Comparison of ENCODE assay signal across 20 cellular contexts in the genomic region with DNA sequence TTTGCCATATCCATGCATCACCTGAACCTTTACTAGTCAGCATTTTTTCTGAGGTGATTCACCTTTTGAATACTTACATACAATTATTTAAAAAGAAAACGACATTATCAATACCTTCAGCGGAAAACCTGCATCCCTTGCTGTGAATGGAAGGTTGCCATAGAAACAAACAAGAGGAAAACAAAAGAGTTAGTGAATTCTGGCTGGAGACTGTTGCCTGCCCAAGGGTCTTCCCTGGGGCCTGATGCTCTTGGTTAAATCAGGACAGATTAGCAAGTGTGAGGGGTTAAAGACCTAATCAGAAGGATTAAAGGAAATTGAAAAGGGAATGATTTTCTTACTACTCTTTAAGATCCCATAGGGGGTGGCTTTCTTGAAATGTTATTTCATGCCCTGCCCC.
DNase-seq lines count a peak whose midpoint lies in the region; ATAC-seq, FAIRE-seq and TF ChIP-seq lines count a peak whose summit lies in the region.
"Had no signal": no experiment of that assay in that cellular context is flagged by ENCODE, and none has a peak within 500 bp of the region (broad histone marks: within the 10 kb centered on the region; RNA-seq: fewer than 3 reads in every experiment).

No MANE protein-coding gene starts in this region.

- no peak overlapping the region for H3K23ac ChIP-seq in neuronal stem cell (ENCODE audit: low read depth, low read length, poor library complexity)

- H2BK5ac ChIP-seq in neuronal stem cell (ENCODE audit: low read length) = no peak overlapping the region

- H2BK120ac ChIP-seq in neuronal stem cell (ENCODE audit: low read depth, low read length) = no peak overlapping the region

- no peak for TF ChIP-seq CTCF in HepG2 (CRISPR knock-in tag; IDR thresholded peaks at IDR 0.05)
- no peak for TF ChIP-seq CTCF in right lobe of liver (IDR thresholded peaks at IDR 0.05)
- TF ChIP-seq CTCF in WTC11 (IDR thresholded peaks at IDR 0.05) = no peak

- no peak for FAIRE-seq in HepG2 (lab: Jason Lieb, UNC)

- POLR2A ChIA-PET in HepG2 (lab: Yijun Ruan, JAX) = no interaction called here
- POLR2A ChIA-PET in WTC11 (lab: Charles Lee) = no interaction called here

- no peak overlapping the region for H3K18ac ChIP-seq in neuronal stem cell (ENCODE audit: low read length)

- no peak for DNase-seq in HepG2 (ENCODE audit: low spot score)
- no peak for DNase-seq in right lobe of liver
- no peak for DNase-seq in WTC11 (ENCODE audit: low spot score)
- peak; percentile 64 for DNase-seq in neuronal stem cell (ENCODE audit: low spot score)
- no peak for DNase-seq in stimulated activated CD4-positive, alpha-beta T cell treated with anti-CD3 and anti-CD28 coated beads, Interleukin-1b, Interleukin-23, amount 100 ng/mL, for 48 hours
- DNase-seq in sciatic nerve (ENCODE audit: low spot score) = no peak
- DNase-seq: BE2C; EL; Karpas-422; MV-4-11; NCI-H187 treated with DMSO at 0.1 percent for 48 hours; NCI-H446; NCI-H526 treated with DMSO at 0.1 percent for 48 hours; NK-92 treated with Interleukin-12 subunit alpha and Interleukin-12 subunit beta, amount 100 ng/mL, for 24 hours; Peyer's patch; T-helper 1 cell had no signal

- no peaks in the 10 kb centered on the region for H4K20me1 ChIP-seq in HepG2 (ENCODE audit: insufficient read depth, low read length)

- H3K27ac Mint-ChIP-seq in WTC11 = no peak overlapping the region

- H3K27ac ChIP-seq in HepG2 (ENCODE audit: extremely low read length, insufficient read depth, low read length) (no peak overlapping the region), right lobe of liver (no peak overlapping the region), iPS-18a (ENCODE audit: low read length) (no peak overlapping the region), neuronal stem cell (replicated peaks; ENCODE audit: low read length) (peak overlapping the region; percentile 69)
- H3K27ac ChIP-seq: Peyer's patch had no signal

- no peak overlapping the region for H3K14ac ChIP-seq in neuronal stem cell (ENCODE audit: low read length)

- H3K79me1 ChIP-seq in neuronal stem cell (ENCODE audit: low read depth, low read length) = no peaks in the 10 kb centered on the region

- peaks cover 46% of the 10 kb centered on the region for H3K27me3 Mint-ChIP-seq in WTC11 (ENCODE audit: low read depth)

- H3K9ac ChIP-seq in HepG2 (ENCODE audit: insufficient read depth, low read depth, low read length) (no peak overlapping the region), iPS-18a (ENCODE audit: low read length) (peak overlapping the region; percentile 43), neuronal stem cell (ENCODE audit: low read depth, low read length, poor library complexity) (no peak overlapping the region)

- no peaks in the 10 kb centered on the region for H3K4me1 ChIP-seq in HepG2 (ENCODE audit: insufficient read depth, low read length)
- H3K4me1 ChIP-seq in right lobe of liver = no peaks in the 10 kb centered on the region
- H3K4me1 ChIP-seq in iPS-18a (ENCODE audit: control insufficient read depth, low read depth, low read length) = peaks cover 11% of the 10 kb centered on the region
- peaks cover 0 to 17% of the 10 kb centered on the region in 2 donors for H3K4me1 ChIP-seq in neuronal stem cell (ENCODE audit: control insufficient read depth in 2 of 2, insufficient read depth in 1 of 2, low read depth in 1 of 2, low read length in 2 of 2)
- H3K4me1 ChIP-seq: BE2C, HAP-1, Peyer's patch had no signal

- WGBS in HepG2 (ENCODE audit: low lambda C conversion rate) = 6% methylated on average over 2 of the region's 2 CpGs
- WGBS in right lobe of liver (ENCODE audit: insufficient coverage, low coverage, low lambda C conversion rate, missing lambda C conversion rate) = 31% methylated on average over 2 of the region's 2 CpGs
- WGBS in neuronal stem cell (ENCODE audit: extremely low coverage in 2 of 2, insufficient read length in 2 of 2, insufficient replicate concordance in 1 of 2), 2 donors = no CpG with 5 or more reads among the region's 2 CpGs

- no peaks in the 10 kb centered on the region for H3K36me3 Mint-ChIP-seq in WTC11

- H3K4me3 Mint-ChIP-seq in WTC11 = no peak overlapping the region
- H3K4me3 Mint-ChIP-seq: IgD-negative memory B cell had no signal

- no peak overlapping the region for H3K4ac ChIP-seq in neuronal stem cell (ENCODE audit: low read length)

- no peaks in the 10 kb centered on the region for H3K9me3 Mint-ChIP-seq in WTC11
- H3K9me3 Mint-ChIP-seq: IgD-negative memory B cell had no signal

- no peak overlapping the region for H4K91ac ChIP-seq in neuronal stem cell (ENCODE audit: low read depth, low read length, poor library complexity)

- H2AFZ ChIP-seq in HepG2 (ENCODE audit: low read length) (no peak overlapping the region), neuronal stem cell (ENCODE audit: low read length) (no peak overlapping the region)

- no peaks in the 10 kb centered on the region; a peak in 2 of 5 replicates for H3K27me3 ChIP-seq in HepG2 (ENCODE audit: control insufficient read depth in 1 of 2, insufficient read depth in 2 of 2, low read length in 2 of 2)
- no peaks in the 10 kb centered on the region for H3K27me3 ChIP-seq in right lobe of liver
- peaks cover 49% of the 10 kb centered on the region for H3K27me3 ChIP-seq in iPS-18a (ENCODE audit: control insufficient read depth, insufficient read depth, low read length)
- peaks cover 0 to 11% (median 0%) of the 10 kb centered on the region in 3 experiments for H3K27me3 ChIP-seq in neuronal stem cell (ENCODE audit: control insufficient read depth in 3 of 3, insufficient read depth in 3 of 3, low read depth in 1 of 3, low read length in 3 of 3)
- H3K27me3 ChIP-seq: BE2C, Peyer's patch had no signal

- no peak for TF ChIP-seq RAD21 in HepG2 (CRISPR knock-in tag; IDR thresholded peaks at IDR 0.05)

- no peak overlapping the region for H2AK5ac ChIP-seq in neuronal stem cell (ENCODE audit: low read depth, low read length)

- ATAC-seq in HepG2 = no peak
- ATAC-seq in right lobe of liver = no peak
- peak; percentile 74 for ATAC-seq in WTC11
- ATAC-seq in GM18517 (IDR thresholded peaks at IDR 0.05; ENCODE audit: unreplicated experiment) = no peak
- no peak for ATAC-seq in sciatic nerve

- no peaks in the 10 kb centered on the region for H3K79me2 ChIP-seq in HepG2 (ENCODE audit: insufficient read depth, low read length)

- H4K8ac ChIP-seq in neuronal stem cell (ENCODE audit: low read depth, low read length) = no peak overlapping the region

- CTCF ChIA-PET in HepG2 (lab: Yijun Ruan, JAX; ENCODE audit: low intra/inter-chr PET ratio, low total read pairs) (no interaction called here), WTC11 (lab: Charles Lee) (no interaction called here)

- in situ Hi-C loops in HepG2 (cut with HindIII; ENCODE audit: extremely low pct_ligation_motif_present, low pct_unique_long_range_greater_than_20kb) = no loop called here

- TF ChIP-seq POLR2A in HepG2 (IDR thresholded peaks at IDR 0.05; ENCODE audit: insufficient read depth in 1 of 2, low read depth in 2 of 2, low read length in 2 of 2) = no peak
- TF ChIP-seq POLR2A in right lobe of liver (IDR thresholded peaks at IDR 0.05) = no peak

- H3K4me1 Mint-ChIP-seq in WTC11 = 0 out of 2 replicates have a peak, but pooled peaks cover 4% of the 10 kb centered on the region

- H3K4me3 ChIP-seq in HepG2 (replicated peaks in 1 of 3; ENCODE audit: insufficient read depth in 1 of 3, low read depth in 2 of 3, low read length in 3 of 3) = no peak overlapping the region
- no peak overlapping the region for H3K4me3 ChIP-seq in right lobe of liver
- no peak overlapping the region for H3K4me3 ChIP-seq in iPS-18a (ENCODE audit: low read length)
- no peak overlapping the region for H3K4me3 ChIP-seq in neuronal stem cell (ENCODE audit: low read length in 2 of 2)
- H3K4me3 ChIP-seq: HAP-1, Peyer's patch had no signal

- H3K36me3 ChIP-seq in HepG2 (replicated peaks in 1 of 2; ENCODE audit: control insufficient read depth in 1 of 2, insufficient read depth in 2 of 2, low read length in 2 of 2) (no peaks in the 10 kb centered on the region), right lobe of liver (no peaks in the 10 kb centered on the region), iPS-18a (ENCODE audit: control insufficient read depth, low read depth, low read length) (no peaks in the 10 kb centered on the region), neuronal stem cell (replicated peaks in 1 of 2; ENCODE audit: control insufficient read depth in 2 of 2, insufficient read depth in 2 of 2, low read length in 2 of 2) (no peaks in the 10 kb centered on the region)
- H3K36me3 ChIP-seq: BE2C, HAP-1, Peyer's patch had no signal

- no peak for TF ChIP-seq EP300 in HepG2 (IDR thresholded peaks at IDR 0.05; ENCODE audit: low read depth in 2 of 2, low read length in 2 of 2)
- no peak for TF ChIP-seq EP300 in HepG2 (CRISPR knock-in tag; IDR thresholded peaks at IDR 0.05; ENCODE audit: borderline replicate concordance)

- H3K4me2 ChIP-seq in HepG2 (ENCODE audit: low read depth, low read length) (no peak overlapping the region), neuronal stem cell (ENCODE audit: insufficient read depth, low read length, poor library complexity, severe bottlenecking) (no peak overlapping the region)

- H2BK12ac ChIP-seq in neuronal stem cell (ENCODE audit: low read length) = no peak overlapping the region

- BruUV-seq in HepG2 (replicated peaks; lab: Mats Ljungman, UMichigan) = no TSS peak

- intact Hi-C loops in HepG2 (cut with micrococcal nuclease; ENCODE audit: unreplicated experiment) = no loop called here
- intact Hi-C loops in right lobe of liver (cut with DNase I) = no loop called here
- intact Hi-C loops in sciatic nerve (cut with DNase I) = no loop called here

- no peaks in the 10 kb centered on the region for H3K9me3 ChIP-seq in HepG2 (ENCODE audit: low read length)
- H3K9me3 ChIP-seq in right lobe of liver = no peaks in the 10 kb centered on the region
- H3K9me3 ChIP-seq in iPS-18a (ENCODE audit: control insufficient read depth, low read depth, low read length) = no peaks in the 10 kb centered on the region
- H3K9me3 ChIP-seq in neuronal stem cell (replicated peaks in 1 of 2; ENCODE audit: control insufficient read depth in 2 of 2, insufficient read depth in 1 of 2, low read depth in 1 of 2, low read length in 2 of 2) = no peaks in the 10 kb centered on the region
- H3K9me3 ChIP-seq: BE2C, HAP-1, Peyer's patch had no signal

- no peak overlapping the region for H2BK15ac ChIP-seq in neuronal stem cell (ENCODE audit: low read length)

TF ChIP-seq in HepG2, 621 proteins besides CTCF, POLR2A, EP300 and RAD21 (continues in another document):
- no peak for TF ChIP-seq MXD3 (CRISPR knock-in tag; IDR thresholded peaks at IDR 0.05)
